In the genomic region with DNA sequence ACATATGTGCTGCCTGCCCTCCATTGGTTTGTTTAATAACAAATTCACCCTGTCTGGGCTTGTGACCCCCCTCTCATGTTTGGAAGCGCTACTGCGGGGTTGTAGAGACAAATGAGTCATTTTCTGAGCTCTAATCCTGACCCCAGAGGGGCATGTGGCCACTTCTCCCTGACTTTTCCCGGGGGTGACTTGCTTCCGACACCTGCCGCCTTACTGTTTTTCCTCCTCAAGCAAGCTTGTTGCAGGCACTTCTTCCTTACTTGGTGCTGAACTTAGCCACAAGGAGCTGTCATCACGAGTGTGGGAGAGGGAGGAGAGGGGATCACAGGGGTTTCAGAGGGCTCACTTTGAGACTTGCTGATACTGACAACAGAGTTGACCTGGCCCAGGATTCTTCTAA, we compare ENCODE assay signal across 14 cellular contexts.
DNase-seq lines count a peak whose midpoint lies in the region; ATAC-seq and TF ChIP-seq lines count a peak whose summit lies in the region.
"Had no signal": no experiment of that assay in that cellular context is flagged by ENCODE, and none has a peak within 500 bp of the region (broad histone marks: within the 10 kb centered on the region; RNA-seq: fewer than 3 reads in every experiment).

No MANE protein-coding gene starts in this region.

- H3K79me1 ChIP-seq in mesenchymal stem cell (replicated peaks; ENCODE audit: low read length, poor library complexity, severe bottlenecking): peaks cover 1% of the 10 kb centered on the region

- H3K27ac Mint-ChIP-seq in activated T-helper 2 cell treated with anti-CD3 and anti-CD28 coated beads, Interferon-gamma antibody, Interleukin-2, Interleukin-4, amounts not matched to agents 10 μg/mL and 5 μg/mL and 100 μg/mL, durations not matched to agents 14 hours and 24 hours and 36 hours: peak overlapping the region; percentile 68

- no peak overlapping the region for H4K8ac ChIP-seq in mesenchymal stem cell (ENCODE audit: low read length)

- H3K27me3 ChIP-seq in left ventricle myocardium inferior (ENCODE audit: low read depth) (no peaks in the 10 kb centered on the region), mesenchymal stem cell (ENCODE audit: control insufficient read depth in 1 of 2, insufficient read depth in 1 of 2, low read length in 2 of 2) (no peaks in the 10 kb centered on the region), thymus (ENCODE audit: control insufficient read depth, insufficient read depth) (no peaks in the 10 kb centered on the region)

- peaks cover 19% of the 10 kb centered on the region for H3K36me3 Mint-ChIP-seq in activated T-helper 2 cell treated with anti-CD3 and anti-CD28 coated beads, Interferon-gamma antibody, Interleukin-2, Interleukin-4, amounts not matched to agents 10 μg/mL and 5 μg/mL and 100 μg/mL, durations not matched to agents 14 hours and 24 hours and 36 hours (ENCODE audit: low read depth)

- no peak overlapping the region for H4K91ac ChIP-seq in mesenchymal stem cell (ENCODE audit: low read length)

- no peaks in the 10 kb centered on the region for H3K27me3 Mint-ChIP-seq in activated T-helper 2 cell treated with anti-CD3 and anti-CD28 coated beads, Interferon-gamma antibody, Interleukin-2, Interleukin-4, amounts not matched to agents 10 μg/mL and 5 μg/mL and 100 μg/mL, durations not matched to agents 14 hours and 24 hours and 36 hours (ENCODE audit: low read depth)

- H2BK12ac ChIP-seq in mesenchymal stem cell (ENCODE audit: low read length in 2 of 2): peak overlapping the region in 1 of 2 experiments; percentile 15

- H2AK5ac ChIP-seq in mesenchymal stem cell (ENCODE audit: low read length, severe bottlenecking): no peak overlapping the region

- peak overlapping the region; percentile 7 for H3K9ac ChIP-seq in mesenchymal stem cell (ENCODE audit: low read length)
- H3K9ac ChIP-seq: parathyroid adenoma had no signal

- H3K9me3 Mint-ChIP-seq in activated T-helper 2 cell treated with anti-CD3 and anti-CD28 coated beads, Interferon-gamma antibody, Interleukin-2, Interleukin-4, amounts not matched to agents 10 μg/mL and 5 μg/mL and 100 μg/mL, durations not matched to agents 14 hours and 24 hours and 36 hours: no peaks in the 10 kb centered on the region

- TF ChIP-seq CTCF in left ventricle myocardium inferior (IDR thresholded peaks at IDR 0.05; ENCODE audit: borderline replicate concordance): no peak

- H3K4me3 ChIP-seq in left ventricle myocardium inferior (no peak overlapping the region), mesenchymal stem cell (ENCODE audit: insufficient read depth in 1 of 2, low read depth in 1 of 2, low read length in 2 of 2) (no peak overlapping the region), thymus (ENCODE audit: low read length) (no peak overlapping the region)

- no peak overlapping the region for H3K18ac ChIP-seq in mesenchymal stem cell (ENCODE audit: low read depth in 1 of 2, low read length in 2 of 2)

- peak overlapping the region; percentile 43 for H3K4me3 Mint-ChIP-seq in activated T-helper 2 cell treated with anti-CD3 and anti-CD28 coated beads, Interferon-gamma antibody, Interleukin-2, Interleukin-4, amounts not matched to agents 10 μg/mL and 5 μg/mL and 100 μg/mL, durations not matched to agents 14 hours and 24 hours and 36 hours (ENCODE audit: low read depth)

- no peak overlapping the region for H3K14ac ChIP-seq in mesenchymal stem cell (ENCODE audit: low read length in 2 of 2)

- ATAC-seq in Right ventricle myocardium superior (ENCODE audit: poor library complexity) (no peak), SK-N-SH treated with all-trans-retinoic acid at 6 μM for 48 hours (no peak), HG03378 (IDR thresholded peaks at IDR 0.05; ENCODE audit: unreplicated experiment) (no peak)

- H3K23ac ChIP-seq in mesenchymal stem cell (ENCODE audit: low read length in 2 of 2): no peak overlapping the region

- H2BK15ac ChIP-seq in mesenchymal stem cell (ENCODE audit: low read depth, poor library complexity, severe bottlenecking): no peak overlapping the region

- H3K4me1 ChIP-seq in left ventricle myocardium inferior (peaks cover 52% of the 10 kb centered on the region), mesenchymal stem cell (ENCODE audit: control insufficient read depth, insufficient read depth, low read depth, low read length) (peaks cover 1% of the 10 kb centered on the region), thymus (ENCODE audit: control insufficient read depth, insufficient read depth, low read length) (peaks cover 6% of the 10 kb centered on the region)

- H2AFZ ChIP-seq in mesenchymal stem cell (ENCODE audit: low read depth, low read length): no peak overlapping the region
- H2AFZ ChIP-seq: parathyroid adenoma had no signal

- H3K4me2 ChIP-seq in mesenchymal stem cell (ENCODE audit: low read length, poor library complexity, severe bottlenecking): no peak overlapping the region

- H3K36me3 ChIP-seq in left ventricle myocardium inferior: no peaks in the 10 kb centered on the region
- peaks cover 0 to 7% of the 10 kb centered on the region in 2 experiments for H3K36me3 ChIP-seq in mesenchymal stem cell (ENCODE audit: control insufficient read depth in 1 of 2, insufficient read depth in 2 of 2, low read depth in 1 of 2, low read length in 2 of 2)
- H3K36me3 ChIP-seq in thymus (ENCODE audit: control insufficient read depth, insufficient read depth): peaks cover 14% of the 10 kb centered on the region

- no peak overlapping the region for H2BK5ac ChIP-seq in mesenchymal stem cell (ENCODE audit: low read depth, low read length, poor library complexity, severe bottlenecking)

- intact Hi-C loops in left ventricle myocardium inferior (cut with micrococcal nuclease): no loop called here
- intact Hi-C loops in Right ventricle myocardium superior (cut with DNase I): no loop called here
- intact Hi-C loops in activated T-helper 2 cell treated with anti-CD3 and anti-CD28 coated beads, Interferon-gamma antibody, Interleukin-2, Interleukin-4, amounts not matched to agents 10 μg/mL and 5 μg/mL and 100 μg/mL, durations not matched to agents 14 hours and 24 hours and 36 hours (cut with micrococcal nuclease): loop anchor here (2.0 to 5.0 kb wide), 2 partner anchors 42 to 179 kb away; partner anchors contain the start of gene MARCHF3

- H3K27ac ChIP-seq in left ventricle myocardium inferior (replicated peaks) (peak overlapping the region; percentile 80), mesenchymal stem cell (ENCODE audit: low read length, poor library complexity, severe bottlenecking) (no peak overlapping the region), thymus (ENCODE audit: low read depth) (peak overlapping the region; percentile 92)
- H3K27ac ChIP-seq: parathyroid adenoma had no signal

- no peak overlapping the region for H2BK120ac ChIP-seq in mesenchymal stem cell (ENCODE audit: low read depth, low read length)

- H3K9me3 ChIP-seq in left ventricle myocardium inferior (replicated peaks) (no peaks in the 10 kb centered on the region), mesenchymal stem cell (ENCODE audit: control insufficient read depth, low read length) (no peaks in the 10 kb centered on the region), thymus (ENCODE audit: control insufficient read depth) (no peaks in the 10 kb centered on the region)

- H3K4me1 Mint-ChIP-seq in activated T-helper 2 cell treated with anti-CD3 and anti-CD28 coated beads, Interferon-gamma antibody, Interleukin-2, Interleukin-4, amounts not matched to agents 10 μg/mL and 5 μg/mL and 100 μg/mL, durations not matched to agents 14 hours and 24 hours and 36 hours (ENCODE audit: low read depth): peaks cover 40% of the 10 kb centered on the region

- DNase-seq in left ventricle myocardium inferior (no peak), Right ventricle myocardium superior (no peak), mesenchymal stem cell (no peak), NCI-H2171 (lab: John Stamatoyannopoulos, UW) (no peak)
- DNase-seq in activated T-helper 2 cell treated with anti-CD3 and anti-CD28 coated beads, Interferon-gamma antibody, Interleukin-2, Interleukin-4, amounts not matched to agents 10 μg/mL and 5 μg/mL and 100 μg/mL, durations not matched to agents 14 hours and 24 hours and 36 hours (ENCODE audit: low spot score): no peak
- DNase-seq: aorta; foreskin fibroblast; MM.1S; NCI-H2107; stimulated activated CD4-positive, alpha-beta T cell treated with anti-CD3 and anti-CD28 coated beads, Interleukin-15, amount 100 ng/mL, for 24 hours had no signal

- WGBS in mesenchymal stem cell: 73% methylated on average over 6 of the region's 6 CpGs
- WGBS in thymus: 92% methylated on average over 6 of the region's 6 CpGs

- no peak overlapping the region for H3K4ac ChIP-seq in mesenchymal stem cell (ENCODE audit: low read depth in 1 of 2, low read length in 2 of 2)

TF ChIP-seq in SK-N-SH treated with all-trans-retinoic acid at 6 μM for 48 hours, 23 proteins besides CTCF, POLR2A, EP300 and RAD21 (continues in another document):
- TF ChIP-seq ZNF70 (CRISPR knock-in tag; IDR thresholded peaks at IDR 0.05) (no peak), GLIS3 (CRISPR knock-in tag; IDR thresholded peaks at IDR 0.05) (no peak), BACH2 (CRISPR knock-in tag; IDR thresholded peaks at IDR 0.05; ENCODE audit: borderline replicate concordance) (no peak), ISL1 (CRISPR knock-in tag; IDR thresholded peaks at IDR 0.05) (no peak), TCF4 (CRISPR knock-in tag; IDR thresholded peaks at IDR 0.05; ENCODE audit: borderline replicate concordance) (no peak), RARB (CRISPR knock-in tag; IDR thresholded peaks at IDR 0.05) (no peak), OSR1 (CRISPR knock-in tag; IDR thresholded peaks at IDR 0.05) (no peak)
- TF ChIP-seq, protein P1, sequence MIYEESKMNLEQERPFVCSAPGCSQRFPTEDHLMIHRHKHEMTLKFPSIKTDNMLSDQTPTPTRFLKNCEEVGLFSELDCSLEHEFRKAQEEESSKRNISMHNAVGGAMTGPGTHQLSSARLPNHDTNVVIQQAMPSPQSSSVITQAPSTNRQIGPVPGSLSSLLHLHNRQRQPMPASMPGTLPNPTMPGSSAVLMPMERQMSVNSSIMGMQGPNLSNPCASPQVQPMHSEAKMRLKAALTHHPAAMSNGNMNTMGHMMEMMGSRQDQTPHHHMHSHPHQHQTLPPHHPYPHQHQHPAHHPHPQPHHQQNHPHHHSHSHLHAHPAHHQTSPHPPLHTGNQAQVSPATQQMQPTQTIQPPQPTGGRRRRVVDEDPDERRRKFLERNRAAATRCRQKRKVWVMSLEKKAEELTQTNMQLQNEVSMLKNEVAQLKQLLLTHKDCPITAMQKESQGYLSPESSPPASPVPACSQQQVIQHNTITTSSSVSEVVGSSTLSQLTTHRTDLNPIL (CRISPR knock-in tag; IDR thresholded peaks at IDR 0.05; ENCODE audit: low read depth): no peak
